8 cellular contexts compared by ENCODE assay signal in genomic region chr6:4732691-4733315, GRCh38. TPM values are rescaled to one million over a fixed set of nuclear protein-coding genes. Genes with fewer than 3 reads are reported as not detected.
A peak's percentile ranks its signal among the peaks of the same experiment; 100 is the strongest.
DNase-seq lines count a peak whose midpoint lies in the region; ATAC-seq and TF ChIP-seq lines count a peak whose summit lies in the region.

No MANE protein-coding gene starts in this region.

- no peaks in the 10 kb centered on the region for H3K79me2 ChIP-seq in OCI-LY7 (ENCODE audit: insufficient read depth, low read depth, low read length)

- no peaks in the 10 kb centered on the region for H3K9me3 ChIP-seq in OCI-LY7 (ENCODE audit: low read length)

- POLR2A ChIA-PET in OCI-LY7 (lab: Charles Lee), result no interaction called here

- CTCF ChIA-PET in OCI-LY7 (lab: Charles Lee; ENCODE audit: unreplicated experiment), result no interaction called here

- H3K36me3 ChIP-seq in OCI-LY7 (ENCODE audit: insufficient read depth, low read length), result no peaks in the 10 kb centered on the region

- no peaks in the 10 kb centered on the region for H3K4me1 ChIP-seq in OCI-LY7 (ENCODE audit: insufficient read depth, low read length, poor library complexity, severe bottlenecking)

- BruUV-seq in OCI-LY7 (replicated peaks; lab: Mats Ljungman, UMichigan), result no TSS peak

- no peak overlapping the region for H2AFZ ChIP-seq in OCI-LY7 (ENCODE audit: low read length)

- no peaks in the 10 kb centered on the region for H4K20me1 ChIP-seq in OCI-LY7 (ENCODE audit: insufficient read depth, low read length)

- intact Hi-C loops in OCI-LY7 (cut with micrococcal nuclease; ENCODE audit: unreplicated experiment), result no loop called here

- no peak overlapping the region for H3K4me2 ChIP-seq in OCI-LY7 (ENCODE audit: low read length)

- no peak overlapping the region for H3K4me3 ChIP-seq in OCI-LY7 (ENCODE audit: low read depth, low read length, poor library complexity, severe bottlenecking)

- no peak for ATAC-seq in HG03139 (IDR thresholded peaks at IDR 0.05; ENCODE audit: unreplicated experiment)

- TF ChIP-seq CTCF in OCI-LY7 (conservative IDR thresholded peaks at IDR 0.05; ENCODE audit: low read length), result no peak

- no peaks in the 10 kb centered on the region for H3K9me2 ChIP-seq in OCI-LY7 (ENCODE audit: insufficient read depth, low read length)

- peak; percentile 8 for DNase-seq in NCI-H2107 treated with DMSO at 0.1 percent for 48 hours (lab: John Stamatoyannopoulos, UW; ENCODE audit: unreplicated experiment)
- DNase-seq in NCI-H2107 (lab: John Stamatoyannopoulos, UW), result no peak
- peak in 43 of 58 donors; percentile 3 to 70 (median 19) for DNase-seq in anterior cingulate cortex (lab: John Stamatoyannopoulos, UW)
- peak; percentile 52 for DNase-seq in iPS DF 19.7 (ENCODE audit: low read depth, low spot score)
- peak; percentile 47 for DNase-seq in superior temporal gyrus (ENCODE audit: extremely low spot score)
- DNase-seq in DMS114 treated with DMSO at 0.1 percent for 48 hours (lab: John Stamatoyannopoulos, UW; ENCODE audit: unreplicated experiment), result no peak
- no peak for DNase-seq in OCI-LY7 (ENCODE audit: low spot score)

- H3K27ac ChIP-seq in OCI-LY7 (ENCODE audit: low read depth, low read length, poor library complexity, severe bottlenecking), result no peak overlapping the region

RNA-seq across cellular contexts. Expression of gene CDYL, which starts 43.4 kb away (rescaled TPM):
- total RNA-seq in OCI-LY7 (2014; rRNA removed; shearing (Covaris generic)), result 33.6 and 51.4 TPM in 2 replicates
- 68.4 and 76.4 TPM in 2 replicates for total RNA-seq in OCI-LY7 (2022)

Comparison
In these comparisons a context has a peak if more than half of its experiments do, and no peak if none do; other contexts are left out.
1. DNase-seq: peak in NCI-H2107 treated with DMSO at 0.1 percent for 48 hours (single experiment), anterior cingulate cortex (43 of 58), iPS DF 19.7 (single experiment) and superior temporal gyrus (single experiment); none in NCI-H2107 (single experiment), DMS114 treated with DMSO at 0.1 percent for 48 hours (single experiment) and OCI-LY7 (single experiment).